Comparison of ENCODE assay signal across 7 cellular contexts in the genomic region with DNA sequence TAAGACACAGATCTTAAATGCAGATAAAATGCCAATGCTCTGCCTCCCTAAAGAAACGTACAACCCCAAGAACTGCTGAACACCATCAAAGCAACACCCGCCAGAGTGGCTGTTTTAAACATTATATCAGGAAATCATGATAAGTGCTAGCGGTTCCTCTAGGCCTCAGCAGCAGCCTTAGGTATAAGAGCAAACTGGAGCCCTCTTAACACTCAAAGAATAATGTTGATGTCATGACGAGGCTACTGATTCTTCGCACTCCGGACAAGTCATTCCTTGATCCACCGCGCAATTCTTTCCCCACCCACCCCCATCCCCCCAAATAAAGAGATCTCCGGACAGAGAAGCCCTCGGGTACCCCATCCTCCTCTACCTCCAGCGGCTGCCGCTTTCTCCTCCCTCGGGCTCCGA. TPM values are rescaled to one million over a fixed set of nuclear protein-coding genes. Genes with fewer than 3 reads are reported as not detected.
DNase-seq lines count a peak whose midpoint lies in the region; ATAC-seq and TF ChIP-seq lines count a peak whose summit lies in the region.

No MANE protein-coding gene starts in this region.

- no peak for ATAC-seq in GM21737 (IDR thresholded peaks at IDR 0.05; ENCODE audit: unreplicated experiment)
- no peak for ATAC-seq in left lobe of liver

- H3K4me3 ChIP-seq in LNCaP clone FGC (ENCODE audit: low read depth, low read length) (peak overlapping the region; percentile 63), stomach (peak overlapping the region; percentile 71 to 88 (median 76))

- H3K36me3 ChIP-seq in stomach, result no peaks in the 10 kb centered on the region

- TF ChIP-seq CTCF in LNCaP clone FGC (IDR thresholded peaks at IDR 0.05; ENCODE audit: control insufficient read depth, extremely low read depth, insufficient read depth) (no peak), stomach (IDR thresholded peaks at IDR 0.05) (no peak)

- peak; percentile 63 for DNase-seq in ELR (ENCODE audit: low read depth)
- no peak for DNase-seq in LNCaP clone FGC (ENCODE audit: low read depth)
- DNase-seq in inferior parietal cortex (ENCODE audit: extremely low spot score), result peak; percentile 44
- no peak for DNase-seq in stomach
- DNase-seq in left lobe of liver (ENCODE audit: low spot score), result no peak

- no peak for TF ChIP-seq POLR2A in stomach (IDR thresholded peaks at IDR 0.05)

- intact Hi-C loops in stomach (cut with DNase I; ENCODE audit: low total_unique reads), result no loop called here

- H3K27me3 ChIP-seq in stomach, result no peaks in the 10 kb centered on the region

- H3K4me1 ChIP-seq in stomach, result peaks cover 25 to 58% (median 44%) of the 10 kb centered on the region in 4 donors

- WGBS in stomach, 5 donors, result 0 to 1% (median 0%) methylated on average over 14 of the region's 14 CpGs

- H3K9me3 ChIP-seq in stomach, result no peaks in the 10 kb centered on the region

- no peak for TF ChIP-seq EP300 in stomach (IDR thresholded peaks at IDR 0.05)

- H3K27ac ChIP-seq in angular gyrus (ENCODE audit: low read depth, low read length), result peak overlapping the region; percentile 81
- H3K27ac ChIP-seq in stomach, result peak overlapping the region; percentile 92 to 95 (median 94)

RNA-seq across cellular contexts. Expression of a gene that starts 0.5 kb away (rescaled TPM):
- total RNA-seq in stomach (10 to 100 TPM in 2 of 5 donors, 1 to 10 TPM in 3; 1.2 to 40.3 (median 4.9) TPM), left lobe of liver (5.7 TPM)
- 1 to 10 TPM; 2.1 to 2.9 (median 2.5) TPM for polyA plus RNA-seq in stomach

RNA-seq across cellular contexts. Expression of a gene that starts 24.9 kb away (rescaled TPM):
- total RNA-seq in stomach (100 to 1,000 TPM in 2 of 5 donors, 10 to 100 TPM in 2, 1 to 10 TPM in 1; 1.7 to 302 (median 50.4) TPM), left lobe of liver (10.6 TPM)
- 10 to 100 TPM; 19.5 to 34.1 (median 22.8) TPM for polyA plus RNA-seq in stomach

Comparison
In these comparisons a context has a peak if more than half of its experiments do, and no peak if none do; other contexts are left out.
1. DNase-seq: peak in ELR (single experiment) and inferior parietal cortex (single experiment); none in LNCaP clone FGC (single experiment), stomach (single experiment) and left lobe of liver (single experiment).